Comparison of ENCODE assay signal across 16 cellular contexts in the genomic region with DNA sequence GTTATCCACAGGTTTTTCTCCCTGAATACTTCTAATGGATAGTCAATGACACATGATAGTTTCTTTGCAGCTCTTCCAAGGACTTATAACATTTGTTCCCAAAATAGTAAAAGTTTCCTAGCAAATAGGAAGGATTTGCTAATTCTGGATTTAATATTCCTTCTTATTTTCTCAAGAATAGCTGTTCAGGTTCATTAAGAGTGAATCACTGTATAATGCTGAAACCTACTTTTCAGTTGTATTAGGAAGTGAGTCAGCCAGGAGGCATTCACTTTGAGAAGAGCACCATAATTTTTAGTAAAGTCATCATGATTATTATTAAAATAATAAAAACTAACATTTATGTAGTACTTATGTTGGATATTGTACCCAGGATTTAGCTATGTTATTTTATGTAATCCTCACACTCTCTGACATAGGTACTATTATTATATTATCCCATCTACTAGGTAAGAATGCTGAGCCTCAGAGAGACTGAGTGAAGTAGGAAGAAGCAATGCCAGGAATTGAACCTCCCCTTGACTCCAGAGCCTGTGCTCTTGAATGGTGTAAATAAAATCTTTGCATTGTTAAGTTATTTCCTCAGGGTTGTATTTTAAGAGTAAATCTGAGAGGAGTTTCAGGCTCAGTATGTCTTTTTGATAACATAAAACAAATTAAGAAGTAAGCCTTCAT.
DNase-seq lines count a peak whose midpoint lies in the region; FAIRE-seq and TF ChIP-seq lines count a peak whose summit lies in the region.
"Had no signal": no experiment of that assay in that cellular context is flagged by ENCODE, and none has a peak within 500 bp of the region (broad histone marks: within the 10 kb centered on the region; RNA-seq: fewer than 3 reads in every experiment).

No MANE protein-coding gene starts in this region.

- peaks cover 42% of the 10 kb centered on the region for H3K4me1 ChIP-seq in A673 (ENCODE audit: insufficient read depth, low read length, poor library complexity, severe bottlenecking)
- H3K4me1 ChIP-seq in effector memory CD4-positive, alpha-beta T cell (ENCODE audit: control insufficient read depth, insufficient read depth, low read length, poor library complexity, severe bottlenecking) = no peaks in the 10 kb centered on the region

- H3K36me3 ChIP-seq in A673 (ENCODE audit: insufficient read depth, low read length, poor library complexity, severe bottlenecking) = no peaks in the 10 kb centered on the region
- no peaks in the 10 kb centered on the region for H3K36me3 ChIP-seq in effector memory CD4-positive, alpha-beta T cell (ENCODE audit: control insufficient read depth, insufficient read depth, low read length)

- in situ Hi-C loops in astrocyte of the spinal cord (cut with HindIII; ENCODE audit: low sequenced_read_pairs) = no loop called here

- FAIRE-seq in GM12891 (lab: Jason Lieb, UNC) = no peak
- FAIRE-seq: G401.6, islet of Langerhans had no signal

- H3K27ac ChIP-seq in A673 (ENCODE audit: low read depth, low read length, poor library complexity, severe bottlenecking) = no peak overlapping the region
- no peak overlapping the region for H3K27ac ChIP-seq in effector memory CD4-positive, alpha-beta T cell (ENCODE audit: insufficient read depth, low read length, poor library complexity, severe bottlenecking)
- no peak overlapping the region for H3K27ac ChIP-seq in dorsolateral prefrontal cortex
- H3K27ac ChIP-seq: HL-60, upper lobe of left lung, VCaP had no signal

- BruUV-seq in A673 (replicated peaks; lab: Mats Ljungman, UMichigan) = no TSS peak

- H3K9me3 ChIP-seq in A673 (ENCODE audit: low read depth, low read length, poor library complexity, severe bottlenecking) = no peaks in the 10 kb centered on the region
- no peaks in the 10 kb centered on the region for H3K9me3 ChIP-seq in effector memory CD4-positive, alpha-beta T cell (ENCODE audit: control insufficient read depth, low read length)
- H3K9me3 ChIP-seq: upper lobe of left lung had no signal

- no peak for TF ChIP-seq CTCF in A673 (conservative IDR thresholded peaks at IDR 0.05; ENCODE audit: low read depth, low read length)
- no peak for TF ChIP-seq CTCF in astrocyte of the spinal cord (IDR thresholded peaks at IDR 0.05; ENCODE audit: low read depth, low read length)
- TF ChIP-seq CTCF in dorsolateral prefrontal cortex (IDR thresholded peaks at IDR 0.05 in 54 of 56, conservative IDR thresholded peaks at IDR 0.05 in 2 of 56; ENCODE audit: low read depth in 1 of 56, partially characterized antibody in 56 of 56) = no peak

- intact Hi-C loops in A673 (cut with micrococcal nuclease; ENCODE audit: unreplicated experiment) = no loop called here
- intact Hi-C loops in dorsolateral prefrontal cortex (cut with DNase I) = no loop called here

- H3K4me3 ChIP-seq in A673 (ENCODE audit: low read depth, low read length, poor library complexity, severe bottlenecking) = no peak overlapping the region
- no peak overlapping the region for H3K4me3 ChIP-seq in astrocyte of the spinal cord (ENCODE audit: low read depth, low read length)
- no peak overlapping the region for H3K4me3 ChIP-seq in effector memory CD4-positive, alpha-beta T cell (ENCODE audit: insufficient read depth, low read depth, low read length, poor library complexity, severe bottlenecking)
- H3K4me3 ChIP-seq in dorsolateral prefrontal cortex = no peak overlapping the region
- H3K4me3 ChIP-seq: upper lobe of left lung had no signal

- H3K27me3 ChIP-seq in A673 (replicated peaks; ENCODE audit: insufficient read depth, low read depth, low read length, poor library complexity) (no peaks in the 10 kb centered on the region), dorsolateral prefrontal cortex (no peaks in the 10 kb centered on the region)
- no peaks in the 10 kb centered on the region for H3K27me3 ChIP-seq in effector memory CD4-positive, alpha-beta T cell (replicated peaks; ENCODE audit: control insufficient read depth, insufficient read depth, low read length, poor library complexity, severe bottlenecking)
- H3K27me3 ChIP-seq: upper lobe of left lung had no signal

- DNase-seq in A673 (ENCODE audit: low spot score) (peak; percentile 68), HS-27A (ENCODE audit: low read depth) (peak; percentile 62), astrocyte of the spinal cord (ENCODE audit: low read depth, low spot score) (peak; percentile 83), iris pigment epithelial cell (ENCODE audit: low read depth) (peak; percentile 89), GM12891 (ENCODE audit: insufficient read length, low spot score) (no peak), dorsolateral prefrontal cortex (no peak)
- no peak for DNase-seq in effector memory CD4-positive, alpha-beta T cell
- no peak for DNase-seq in stimulated activated CD4-positive, alpha-beta T cell treated with anti-CD3 and anti-CD28 coated beads, Interleukin-4, amount 100 ng/mL, for 24 hours
- DNase-seq: natural killer cell, NCI-H1092 treated with DMSO at 0.1 percent for 48 hours, SHP77, upper lobe of left lung had no signal

- no peak for TF ChIP-seq POLR2A in GM12891 (IDR thresholded peaks at IDR 0.05; ENCODE audit: low read depth, low read length)

- POLR2A ChIA-PET in A673 (lab: Charles Lee; ENCODE audit: low non-redundant PET) = no interaction called here

- CTCF ChIA-PET in A673 (lab: Charles Lee) = no interaction called here

TF ChIP-seq in GM12891, 5 proteins besides CTCF, POLR2A, EP300 and RAD21:
- TF ChIP-seq SPI1 (IDR thresholded peaks at IDR 0.05; ENCODE audit: low read depth, low read length) (no peak), PAX5 (IDR thresholded peaks at IDR 0.05; ENCODE audit: insufficient read depth, low read length, severe bottlenecking) (no peak), POLR2AphosphoS5 (IDR thresholded peaks at IDR 0.05; ENCODE audit: low read depth, low read length) (no peak), TAF1 (IDR thresholded peaks at IDR 0.05; ENCODE audit: low read depth, low read length) (no peak), POU2F2 (IDR thresholded peaks at IDR 0.05; ENCODE audit: low read depth, low read length) (no peak)

Comparison
In these comparisons a context has a peak if more than half of its experiments do, and no peak if none do; other contexts are left out.
1. DNase-seq: peak in A673 (single experiment), HS-27A (single experiment), astrocyte of the spinal cord (single experiment) and iris pigment epithelial cell (single experiment); none in effector memory CD4-positive, alpha-beta T cell (0 of 3), stimulated activated CD4-positive, alpha-beta T cell treated with anti-CD3 and anti-CD28 coated beads, Interleukin-4, amount 100 ng/mL, for 24 hours (single experiment), GM12891 (single experiment) and dorsolateral prefrontal cortex (0 of 10).